ENCODE assay signal across 22 cellular contexts in genomic region chr12:70110085-70110484, GRCh38.
A peak's percentile ranks its signal among the peaks of the same experiment; 100 is the strongest.
DNase-seq lines count a peak whose midpoint lies in the region; ATAC-seq, FAIRE-seq and TF ChIP-seq lines count a peak whose summit lies in the region.
"Had no signal": no experiment of that assay in that cellular context is flagged by ENCODE, and none has a peak within 500 bp of the region (broad histone marks: within the 10 kb centered on the region; RNA-seq: fewer than 3 reads in every experiment).

No MANE protein-coding gene starts in this region.

- FAIRE-seq in HepG2 (lab: Jason Lieb, UNC), result no peak
- FAIRE-seq: A204.1, D721Med, H54, HTR-8/SVneo had no signal

- no peak for TF ChIP-seq RAD21 in HepG2 (CRISPR knock-in tag; IDR thresholded peaks at IDR 0.05)

- H3K4me1 ChIP-seq in HepG2 (ENCODE audit: insufficient read depth, low read length) (no peaks in the 10 kb centered on the region), right lobe of liver (no peaks in the 10 kb centered on the region), OCI-LY7 (ENCODE audit: insufficient read depth, low read length, poor library complexity, severe bottlenecking) (no peaks in the 10 kb centered on the region)
- H3K4me1 ChIP-seq: BE2C had no signal

- in situ Hi-C loops in HepG2 (cut with HindIII; ENCODE audit: extremely low pct_ligation_motif_present, low pct_unique_long_range_greater_than_20kb), result no loop called here

- H4K20me1 ChIP-seq in HepG2 (ENCODE audit: insufficient read depth, low read length) (no peaks in the 10 kb centered on the region), OCI-LY7 (ENCODE audit: insufficient read depth, low read length) (no peaks in the 10 kb centered on the region)

- H3K27ac ChIP-seq in HepG2 (ENCODE audit: extremely low read length, insufficient read depth, low read length), result no peak overlapping the region
- no peak overlapping the region for H3K27ac ChIP-seq in right lobe of liver
- H3K27ac ChIP-seq in OCI-LY7 (ENCODE audit: low read depth, low read length, poor library complexity, severe bottlenecking), result no peak overlapping the region

- TF ChIP-seq POLR2A in HepG2 (IDR thresholded peaks at IDR 0.05; ENCODE audit: insufficient read depth in 1 of 2, low read depth in 2 of 2, low read length in 2 of 2) (no peak), right lobe of liver (IDR thresholded peaks at IDR 0.05) (no peak)

- H3K9me3 ChIP-seq in HepG2 (ENCODE audit: low read length) (peaks cover 36% of the 10 kb centered on the region), right lobe of liver (peaks cover 0 to 4% (median 2%) of the 10 kb centered on the region in 4 donors), OCI-LY7 (ENCODE audit: low read length) (0 out of 2 replicates have a peak, but pooled peaks cover 14% of the 10 kb centered on the region)
- H3K9me3 ChIP-seq: BE2C had no signal

- WGBS in HepG2 (ENCODE audit: low lambda C conversion rate), result 2% methylated on average over 1 of the region's 1 CpG
- 64% methylated on average over 1 of the region's 1 CpG for WGBS in right lobe of liver (ENCODE audit: insufficient coverage, low coverage, low lambda C conversion rate, missing lambda C conversion rate)

- H3K9ac ChIP-seq in HepG2 (ENCODE audit: insufficient read depth, low read depth, low read length), result no peak overlapping the region

- H3K4me3 ChIP-seq in HepG2 (replicated peaks in 1 of 3; ENCODE audit: insufficient read depth in 1 of 3, low read depth in 2 of 3, low read length in 3 of 3) (no peak overlapping the region), right lobe of liver (no peak overlapping the region), OCI-LY7 (ENCODE audit: low read depth, low read length, poor library complexity, severe bottlenecking) (no peak overlapping the region)
- H3K4me3 ChIP-seq: GM23338 had no signal

- TF ChIP-seq EP300 in HepG2 (IDR thresholded peaks at IDR 0.05; ENCODE audit: low read depth in 2 of 2, low read length in 2 of 2), result no peak
- no peak for TF ChIP-seq EP300 in HepG2 (CRISPR knock-in tag; IDR thresholded peaks at IDR 0.05; ENCODE audit: borderline replicate concordance)

- BruUV-seq in HepG2 (replicated peaks; lab: Mats Ljungman, UMichigan) (no TSS peak), OCI-LY7 (replicated peaks; lab: Mats Ljungman, UMichigan) (no TSS peak)

- H3K79me2 ChIP-seq in HepG2 (ENCODE audit: insufficient read depth, low read length) (no peaks in the 10 kb centered on the region), OCI-LY7 (ENCODE audit: insufficient read depth, low read depth, low read length) (no peaks in the 10 kb centered on the region)

- no peaks in the 10 kb centered on the region for H3K9me2 ChIP-seq in OCI-LY7 (ENCODE audit: insufficient read depth, low read length)

- H3K36me3 ChIP-seq in HepG2 (replicated peaks in 1 of 2; ENCODE audit: control insufficient read depth in 1 of 2, insufficient read depth in 2 of 2, low read length in 2 of 2) (no peaks in the 10 kb centered on the region), right lobe of liver (no peaks in the 10 kb centered on the region), OCI-LY7 (ENCODE audit: insufficient read depth, low read length) (no peaks in the 10 kb centered on the region)
- H3K36me3 ChIP-seq: BE2C had no signal

- TF ChIP-seq CTCF in HepG2 (CRISPR knock-in tag; IDR thresholded peaks at IDR 0.05) (no peak), right lobe of liver (IDR thresholded peaks at IDR 0.05) (no peak), OCI-LY7 (conservative IDR thresholded peaks at IDR 0.05; ENCODE audit: low read length) (no peak)

- DNase-seq in HepG2 (ENCODE audit: low spot score) (no peak), right lobe of liver (no peak), OCI-LY7 (ENCODE audit: low spot score) (peak; percentile 20), fibroblast of peridontal ligament (ENCODE audit: extremely low read depth) (peak; percentile 1), HuH-7 (ENCODE audit: low spot score) (no peak), NCI-H1436 treated with DMSO at 0.1 percent for 48 hours (lab: John Stamatoyannopoulos, UW) (no peak), hypothalamus (lab: John Stamatoyannopoulos, UW) (no peak)
- DNase-seq: ACHN; BE2C; C1 segment of cervical spinal cord; CD4-positive, CD25-positive, alpha-beta regulatory T cell; CD8-positive, alpha-beta memory T cell; COR-L47; DMS79 treated with DMSO at 0.1 percent for 48 hours; GF-D8; HCEC 1CT; HFFc6 had no signal

- CTCF ChIA-PET in HepG2 (lab: Yijun Ruan, JAX; ENCODE audit: low intra/inter-chr PET ratio, low total read pairs) (no interaction called here), OCI-LY7 (lab: Charles Lee; ENCODE audit: unreplicated experiment) (no interaction called here)

- ATAC-seq in HepG2, result no peak
- ATAC-seq in right lobe of liver, result no peak
- ATAC-seq: GM23338 had no signal

- no peaks in the 10 kb centered on the region for H3K27me3 ChIP-seq in HepG2 (ENCODE audit: control insufficient read depth in 1 of 2, insufficient read depth in 2 of 2, low read length in 2 of 2)
- H3K27me3 ChIP-seq in right lobe of liver, result no peaks in the 10 kb centered on the region
- H3K27me3 ChIP-seq: BE2C had no signal

- H3K4me2 ChIP-seq in HepG2 (ENCODE audit: low read depth, low read length) (no peak overlapping the region), OCI-LY7 (ENCODE audit: low read length) (no peak overlapping the region)
- H3K4me2 ChIP-seq: GM23338 had no signal

- H2AFZ ChIP-seq in HepG2 (ENCODE audit: low read length) (no peak overlapping the region), OCI-LY7 (ENCODE audit: low read length) (no peak overlapping the region)
- H2AFZ ChIP-seq: GM23338 had no signal

- POLR2A ChIA-PET in HepG2 (lab: Yijun Ruan, JAX), result no interaction called here
- POLR2A ChIA-PET in OCI-LY7 (lab: Charles Lee), result interaction anchor here (0.6 to 0.7 kb wide), 2 partner anchors 151 to 1611 kb away, joined by 3 read pairs; no protein-coding TSS in a partner anchor

- intact Hi-C loops in HepG2 (cut with micrococcal nuclease; ENCODE audit: unreplicated experiment) (no loop called here), right lobe of liver (cut with DNase I) (no loop called here), OCI-LY7 (cut with micrococcal nuclease; ENCODE audit: unreplicated experiment) (no loop called here)

TF ChIP-seq in HepG2, 621 proteins besides CTCF, POLR2A, EP300 and RAD21:
- TF ChIP-seq SIN3A (IDR thresholded peaks at IDR 0.05; ENCODE audit: borderline replicate concordance, low read depth, low read length), result no peak
- TF ChIP-seq ZNF160 (CRISPR knock-in tag; IDR thresholded peaks at IDR 0.05), result peak; percentile 85; the same call in 1 of the 2 replicates

Comparison
In these comparisons a context has a peak if more than half of its experiments do, and no peak if none do; other contexts are left out.
1. DNase-seq: peak in OCI-LY7 (single experiment) and fibroblast of peridontal ligament (single experiment); none in HepG2 (single experiment), right lobe of liver (0 of 3), HuH-7 (single experiment), NCI-H1436 treated with DMSO at 0.1 percent for 48 hours (single experiment) and hypothalamus (0 of 51).